ENCODE assay signal across 30 cellular contexts in the genomic region with DNA sequence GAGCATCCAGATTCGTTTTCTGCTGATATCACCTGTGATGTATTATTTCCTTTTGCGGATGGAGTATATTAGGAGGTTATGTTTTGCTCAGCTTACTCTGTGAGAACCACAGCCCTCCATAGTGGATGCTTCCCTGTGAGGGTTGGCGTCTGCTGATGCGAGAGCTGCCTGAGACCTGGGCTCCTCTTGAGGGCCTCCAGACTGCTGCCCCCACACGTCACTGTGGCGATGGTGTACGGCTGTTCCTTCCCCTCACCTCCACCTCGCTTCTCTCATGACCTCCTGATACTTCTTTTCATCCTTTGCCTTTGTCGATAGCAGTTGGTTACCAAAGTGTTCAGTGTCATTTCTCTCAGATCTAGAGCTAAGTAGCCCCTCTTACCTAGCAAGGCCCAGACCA.
"Had no signal": no experiment of that assay in that cellular context is flagged by ENCODE, and none has a peak within 500 bp of the region (broad histone marks: within the 10 kb centered on the region; RNA-seq: fewer than 3 reads in every experiment).

No MANE protein-coding gene starts in this region.

- H3K4me3 ChIP-seq: esophagus squamous epithelium, gastroesophageal sphincter had no signal

- DNase-seq: activated CD4-positive, alpha-beta memory T cell treated with anti-CD3 and anti-CD28 coated beads, Interleukin-2, amount 10 ng/mL, durations not matched to agents 7 days and 5 days; activated CD4-positive, alpha-beta T cell treated with anti-CD3 and anti-CD28 coated beads for 36 hours; activated CD4-positive, alpha-beta T cell treated with anti-CD3 and anti-CD28 coated beads, Interleukin-2, amount 10 ng/mL, durations not matched to agents 24 days and 14 days; activated CD4-positive, CD25-positive, alpha-beta regulatory T cell; activated CD4-positive, CD25-positive, alpha-beta regulatory T cell treated with anti-CD3 and anti-CD28 coated beads, Interleukin-2, amount 50 U/mL, for 72 hours; activated CD8-positive, alpha-beta memory T cell treated with anti-CD3 and anti-CD28 coated beads, Interleukin-2, amount 50 U/mL, for 48 hours; activated effector memory CD4-positive, alpha-beta T cell treated with Interleukin-2 at 50 U/mL for 16 hours; activated gamma-delta T cell treated with Interleukin-2 at 50 U/mL for 16 hours; activated naive CD4-positive, alpha-beta T cell treated with anti-CD3 and anti-CD28 coated beads, Interleukin-2, amount 50 U/mL, for 16 hours; activated naive CD4-positive, alpha-beta T cell treated with Interleukin-2 at 50 U/mL for 16 hours; activated T-cell treated with anti-CD3 and anti-CD28 coated beads for 4 hours; activated T-cell treated with anti-CD3 and anti-CD28 coated beads, Interleukin-2, amount 50 U/mL, for 4 hours; amniotic stem cell; anterior cingulate cortex; brain microvascular endothelial cell; caudate nucleus; cortex of kidney; dermis blood vessel endothelial cell; effector CD4-positive, alpha-beta T cell; effector memory CD8-positive, alpha-beta T cell; esophagus squamous epithelium; foreskin melanocyte; T-helper 1 cell; T-helper 17 cell; T1000; WERI-Rb-1 had no signal

- ATAC-seq: activated CD4-positive, alpha-beta T cell treated with anti-CD3 and anti-CD28 coated beads for 36 hours; activated T-cell treated with anti-CD3 and anti-CD28 coated beads, Interleukin-2, amount 50 U/mL, for 4 hours; effector memory CD8-positive, alpha-beta T cell; gastroesophageal sphincter; T-helper 17 cell had no signal

- H3K27ac ChIP-seq: brain microvascular endothelial cell, epithelial cell of prostate, esophagus squamous epithelium, gastroesophageal sphincter, WERI-Rb-1 had no signal

- H3K9me3 ChIP-seq: esophagus squamous epithelium, gastroesophageal sphincter had no signal

- H3K4me3 Mint-ChIP-seq: activated CD4-positive, alpha-beta memory T cell treated with anti-CD3 and anti-CD28 coated beads, Interleukin-2, amount 10 ng/mL, durations not matched to agents 7 days and 5 days; activated CD4-positive, alpha-beta T cell treated with anti-CD3 and anti-CD28 coated beads for 36 hours; activated CD4-positive, alpha-beta T cell treated with anti-CD3 and anti-CD28 coated beads, Interleukin-2, amount 10 ng/mL, durations not matched to agents 24 days and 14 days; activated naive CD8-positive, alpha-beta T cell; activated T-cell treated with anti-CD3 and anti-CD28 coated beads, Interleukin-2, amount 50 U/mL, for 4 hours; effector memory CD8-positive, alpha-beta T cell; T-helper 17 cell; T-helper 2 cell treated with Interferon-gamma antibody and Interleukin-4, amounts not matched to agents 5 μg/mL and 100 μg/mL, for 36 hours had no signal

- H3K27me3 ChIP-seq: brain microvascular endothelial cell, esophagus squamous epithelium, gastroesophageal sphincter had no signal

- H3K4me1 ChIP-seq: esophagus squamous epithelium had no signal

- H3K27me3 Mint-ChIP-seq: activated CD4-positive, alpha-beta memory T cell treated with anti-CD3 and anti-CD28 coated beads, Interleukin-2, amount 10 ng/mL, durations not matched to agents 7 days and 5 days; activated CD4-positive, alpha-beta T cell treated with anti-CD3 and anti-CD28 coated beads for 36 hours; activated CD4-positive, alpha-beta T cell treated with anti-CD3 and anti-CD28 coated beads, Interleukin-2, amount 10 ng/mL, durations not matched to agents 24 days and 14 days; activated naive CD8-positive, alpha-beta T cell; effector memory CD8-positive, alpha-beta T cell; T-helper 17 cell had no signal

- H3K27ac Mint-ChIP-seq: activated CD4-positive, alpha-beta memory T cell treated with anti-CD3 and anti-CD28 coated beads, Interleukin-2, amount 10 ng/mL, durations not matched to agents 7 days and 5 days; activated CD4-positive, alpha-beta T cell treated with anti-CD3 and anti-CD28 coated beads, Interleukin-2, amount 10 ng/mL, durations not matched to agents 24 days and 14 days; activated naive CD8-positive, alpha-beta T cell; T-helper 17 cell; T-helper 2 cell treated with Interferon-gamma antibody and Interleukin-4, amounts not matched to agents 5 μg/mL and 100 μg/mL, for 36 hours had no signal

- H3K9me3 Mint-ChIP-seq: activated CD4-positive, alpha-beta memory T cell treated with anti-CD3 and anti-CD28 coated beads, Interleukin-2, amount 10 ng/mL, durations not matched to agents 7 days and 5 days; activated CD4-positive, alpha-beta T cell treated with anti-CD3 and anti-CD28 coated beads, Interleukin-2, amount 10 ng/mL, durations not matched to agents 24 days and 14 days; activated T-cell treated with anti-CD3 and anti-CD28 coated beads, Interleukin-2, amount 50 U/mL, for 4 hours; effector memory CD8-positive, alpha-beta T cell; T-helper 2 cell treated with Interferon-gamma antibody and Interleukin-4, amounts not matched to agents 5 μg/mL and 100 μg/mL, for 36 hours had no signal
